ENCODE assay signal across 8 cellular contexts in genomic region chr7:89308535-89308934, GRCh38.
"Had no signal": no experiment of that assay in that cellular context is flagged by ENCODE, and none has a peak within 500 bp of the region (broad histone marks: within the 10 kb centered on the region; RNA-seq: fewer than 3 reads in every experiment).

No MANE protein-coding gene starts in this region.

- DNase-seq: GM23248, H9, HCEC 1CT, KBM-7 had no signal

- H3K4me3 Mint-ChIP-seq: H9, IgD-negative memory B cell had no signal

- H3K4me2 ChIP-seq: KMS-11 had no signal

- H3K27me3 Mint-ChIP-seq: IgD-negative memory B cell had no signal

- H3K36me3 Mint-ChIP-seq: IgD-negative memory B cell had no signal

- H3K4me3 ChIP-seq: GM23248 had no signal

- H3K27ac Mint-ChIP-seq: H9, IgD-negative memory B cell had no signal

- H3K4me1 Mint-ChIP-seq: H9, IgD-negative memory B cell had no signal

- H3K9ac ChIP-seq: GM23248, KMS-11 had no signal

- ATAC-seq: HepG2 had no signal

- H3K9me3 Mint-ChIP-seq: H9 had no signal

- H3K27ac ChIP-seq: GM23248, HL-60, KMS-11 had no signal

- H2AFZ ChIP-seq: GM23248 had no signal
